9 cellular contexts compared by ENCODE assay signal in the genomic region with DNA sequence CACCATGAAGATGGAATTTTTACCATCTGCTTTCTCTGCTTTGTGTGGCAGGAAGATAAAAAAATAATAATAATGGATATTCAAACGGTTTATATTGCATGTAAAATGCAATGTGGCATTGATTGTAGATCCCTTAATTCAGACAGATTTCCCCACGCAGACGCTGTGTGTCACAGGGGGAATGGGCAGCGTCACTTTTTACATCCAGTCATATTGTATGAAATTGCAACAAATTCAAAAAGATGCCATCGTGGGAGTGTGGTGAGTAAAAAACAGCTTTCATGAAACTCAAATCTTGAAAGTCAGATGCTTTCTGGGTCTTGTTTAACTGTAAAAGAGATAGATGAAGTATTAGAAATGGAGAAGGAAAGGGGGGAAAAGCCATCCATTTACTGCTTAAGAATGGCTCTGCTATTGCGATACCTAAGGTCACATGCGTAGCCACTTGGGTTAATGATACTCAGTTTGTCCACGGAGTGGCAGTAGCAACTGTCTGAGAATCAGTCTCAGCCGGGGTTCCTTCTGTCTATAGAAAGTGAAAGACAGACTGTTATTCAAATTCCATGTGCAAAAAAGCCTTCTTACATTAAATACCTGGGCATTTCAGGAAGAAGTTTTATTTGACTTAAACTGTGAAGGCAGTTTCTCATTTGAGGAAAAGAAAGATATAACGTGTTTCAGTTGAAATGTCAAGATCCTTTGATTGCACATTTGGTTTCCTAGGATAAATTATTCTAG. TPM values are rescaled to one million over a fixed set of nuclear protein-coding genes. Genes with fewer than 3 reads are reported as not detected.
DNase-seq lines count a peak whose midpoint lies in the region; ATAC-seq lines count a peak whose summit lies in the region.
"Had no signal": no experiment of that assay in that cellular context is flagged by ENCODE, and none has a peak within 500 bp of the region (broad histone marks: within the 10 kb centered on the region; RNA-seq: fewer than 3 reads in every experiment).

No MANE protein-coding gene starts in this region.

- H4K20me1 ChIP-seq in BLaER1, result no peaks in the 10 kb centered on the region

- H3K36me3 ChIP-seq in BLaER1, result no peaks in the 10 kb centered on the region
- peaks cover 0 to 2% of the 10 kb centered on the region in 2 donors for H3K36me3 ChIP-seq in mucosa of rectum (ENCODE audit: control insufficient read depth in 2 of 2, insufficient read depth in 2 of 2, low read length in 2 of 2)
- peaks cover 0 to 4% (median 0%) of the 10 kb centered on the region in 5 donors for H3K36me3 ChIP-seq in subcutaneous abdominal adipose tissue (ENCODE audit: control insufficient read depth in 5 of 5, insufficient read depth in 5 of 5, low read length in 5 of 5)

- H3K27me3 Mint-ChIP-seq in activated CD4-positive, alpha-beta memory T cell treated with anti-CD3 and anti-CD28 coated beads for 36 hours, result no peaks in the 10 kb centered on the region
- H3K27me3 Mint-ChIP-seq: dendritic cell treated with granulocyte-macrophage colony-stimulating factor and Interleukin-4, amounts not matched to agents 40 ng/mL and 50 ng/mL, for 4 days had no signal

- peak overlapping the region; percentile 73 for H3K27ac Mint-ChIP-seq in activated CD4-positive, alpha-beta memory T cell treated with anti-CD3 and anti-CD28 coated beads for 36 hours
- H3K27ac Mint-ChIP-seq: dendritic cell treated with granulocyte-macrophage colony-stimulating factor and Interleukin-4, amounts not matched to agents 40 ng/mL and 50 ng/mL, for 4 days had no signal

- H3K27ac ChIP-seq in BLaER1 (no peak overlapping the region), mucosa of rectum (ENCODE audit: low read depth in 2 of 2, low read length in 2 of 2) (no peak overlapping the region), subcutaneous abdominal adipose tissue (ENCODE audit: low read depth, low read length) (peak overlapping the region; percentile 89)

- intact Hi-C loops in activated CD4-positive, alpha-beta memory T cell treated with anti-CD3 and anti-CD28 coated beads for 36 hours (cut with micrococcal nuclease), result loop anchor here (1.0 to 2.0 kb wide), 9 partner anchors 17 to 617 kb away; a partner anchor contains a TSS

- POLR2A ChIA-PET in activated CD4-positive, alpha-beta memory T cell treated with anti-CD3 and anti-CD28 coated beads for 36 hours (lab: Charles Lee), result no interaction called here

- peak; percentile 98 for ATAC-seq in GM18909 (IDR thresholded peaks at IDR 0.05; ENCODE audit: poor library complexity, unreplicated experiment)
- peak; percentile 95 for ATAC-seq in HG03135 (IDR thresholded peaks at IDR 0.05; ENCODE audit: unreplicated experiment)

- H3K4me2 ChIP-seq in BLaER1, result 0 out of 2 replicates have a peak overlapping the region, but pooled peaks have one; percentile 12

- H3K36me3 Mint-ChIP-seq in activated CD4-positive, alpha-beta memory T cell treated with anti-CD3 and anti-CD28 coated beads for 36 hours, result no peaks in the 10 kb centered on the region

- H3K4me1 Mint-ChIP-seq in activated CD4-positive, alpha-beta memory T cell treated with anti-CD3 and anti-CD28 coated beads for 36 hours (ENCODE audit: low read depth), result peaks cover 50% of the 10 kb centered on the region

- DNase-seq in NCI-H526 (lab: John Stamatoyannopoulos, UW) (peak; percentile 63 to 89), epidermal melanocyte (ENCODE audit: insufficient read length, low spot score) (peak; percentile 71)
- DNase-seq in activated CD4-positive, alpha-beta memory T cell treated with anti-CD3 and anti-CD28 coated beads for 36 hours, result peak; percentile 71

- peak overlapping the region; percentile 22 for H3K4me3 Mint-ChIP-seq in activated CD4-positive, alpha-beta memory T cell treated with anti-CD3 and anti-CD28 coated beads for 36 hours
- H3K4me3 Mint-ChIP-seq: dendritic cell treated with granulocyte-macrophage colony-stimulating factor and Interleukin-4, amounts not matched to agents 40 ng/mL and 50 ng/mL, for 4 days had no signal

- H3K4me3 ChIP-seq in BLaER1 (no peak overlapping the region), mucosa of rectum (ENCODE audit: low read length in 2 of 2) (peak overlapping the region; percentile 30 to 51), subcutaneous abdominal adipose tissue (ENCODE audit: low read depth in 1 of 5, low read length in 5 of 5) (peak overlapping the region in 4 of 5 donors; percentile 51 to 61 (median 56))

- H3K4me1 ChIP-seq in BLaER1 (peaks cover 7% of the 10 kb centered on the region; the same call in 1 of the 2 replicates), mucosa of rectum (ENCODE audit: control insufficient read depth in 2 of 2, insufficient read depth in 2 of 2, low read length in 2 of 2) (no peaks in the 10 kb centered on the region), subcutaneous abdominal adipose tissue (ENCODE audit: control insufficient read depth in 5 of 5, insufficient read depth in 5 of 5, low read length in 5 of 5) (peaks cover 0 to 40% (median 34%) of the 10 kb centered on the region in 5 donors)

- no peaks in the 10 kb centered on the region for H3K9me3 ChIP-seq in BLaER1
- H3K9me3 ChIP-seq in mucosa of rectum (ENCODE audit: control insufficient read depth in 2 of 2, low read length in 2 of 2), result no peaks in the 10 kb centered on the region
- H3K9me3 ChIP-seq in subcutaneous abdominal adipose tissue (ENCODE audit: control insufficient read depth in 5 of 5, low read length in 5 of 5), result no peaks in the 10 kb centered on the region

- H3K9ac ChIP-seq in BLaER1 (no peak overlapping the region), mucosa of rectum (ENCODE audit: low read depth in 1 of 2, low read length in 2 of 2) (no peak overlapping the region), subcutaneous abdominal adipose tissue (ENCODE audit: low read length in 5 of 5) (peak overlapping the region in 3 of 5 donors; percentile 15 to 65 (median 17))

- H3K9me3 Mint-ChIP-seq in activated CD4-positive, alpha-beta memory T cell treated with anti-CD3 and anti-CD28 coated beads for 36 hours, result no peaks in the 10 kb centered on the region
- H3K9me3 Mint-ChIP-seq: dendritic cell treated with granulocyte-macrophage colony-stimulating factor and Interleukin-4, amounts not matched to agents 40 ng/mL and 50 ng/mL, for 4 days had no signal

- CTCF ChIA-PET in activated CD4-positive, alpha-beta memory T cell treated with anti-CD3 and anti-CD28 coated beads for 36 hours (lab: Charles Lee), result interaction anchor here (0.7 to 3.4 kb wide), 13 partner anchors 20 to 549 kb away, joined by 3 to 30 read pairs (median 3); a partner anchor contains a TSS

- H3K27me3 ChIP-seq in BLaER1 (no peaks in the 10 kb centered on the region), mucosa of rectum (ENCODE audit: control insufficient read depth in 2 of 2, insufficient read depth in 2 of 2, low read length in 2 of 2) (no peaks in the 10 kb centered on the region), subcutaneous abdominal adipose tissue (ENCODE audit: control insufficient read depth in 5 of 5, insufficient read depth in 4 of 5, low read length in 5 of 5) (no peaks in the 10 kb centered on the region)

RNA-seq across cellular contexts. Expression of a gene that starts 28.5 kb away (rescaled TPM):
- 1 to 10 TPM; 8.6 to 8.7 TPM for total RNA-seq in activated CD4-positive, alpha-beta memory T cell treated with anti-CD3 and anti-CD28 coated beads for 36 hours

RNA-seq across cellular contexts. Expression of a gene that starts 28.7 kb away (rescaled TPM):
- total RNA-seq in activated CD4-positive, alpha-beta memory T cell treated with anti-CD3 and anti-CD28 coated beads for 36 hours, result 10 to 100 TPM; 29.9 to 30.0 TPM

Comparison
In these comparisons a context has a peak if more than half of its experiments do, and no peak if none do; other contexts are left out.
1. H3K9ac ChIP-seq: peak in subcutaneous abdominal adipose tissue (3 of 5); none in BLaER1 (single experiment) and mucosa of rectum (0 of 2).
2. Peak in every context shown above with its lines, with median percentiles within 50 percentile points of each other: DNase-seq.